In genomic region chr11:130037058-130037457, GRCh38 we compare ENCODE assay signal across 12 cellular contexts. TPM values are rescaled to one million over a fixed set of nuclear protein-coding genes. Genes with fewer than 3 reads are reported as not detected.
DNase-seq lines count a peak whose midpoint lies in the region; ATAC-seq, FAIRE-seq and TF ChIP-seq lines count a peak whose summit lies in the region.
"Had no signal": no experiment of that assay in that cellular context is flagged by ENCODE, and none has a peak within 500 bp of the region (broad histone marks: within the 10 kb centered on the region; RNA-seq: fewer than 3 reads in every experiment).

No MANE protein-coding gene starts in this region.

- TF ChIP-seq EP300 in SK-N-SH (IDR thresholded peaks at IDR 0.05; ENCODE audit: borderline replicate concordance in 1 of 2, low read depth in 1 of 2, low read length in 1 of 2): 0 out of 4 replicates have a peak, but pooled peaks of 1 of the 2 experiments have one; percentile 10

- H3K4me2 ChIP-seq in SK-N-SH: no peak overlapping the region

- H3K4me3 Mint-ChIP-seq in WTC11 (no peak overlapping the region), immature natural killer cell (no peak overlapping the region)
- H3K4me3 Mint-ChIP-seq: activated CD8-positive, alpha-beta T cell treated with anti-CD3 and anti-CD28 coated beads, Interleukin-2, amount 10 ng/mL, durations not matched to agents 7 days and 5 days; activated naive CD8-positive, alpha-beta T cell treated with anti-CD3 and anti-CD28 coated beads, Interleukin-2, amount 50 U/mL, for 24 hours; H9 had no signal

- no peak overlapping the region for H3K4me3 ChIP-seq in SK-N-SH (ENCODE audit: low read depth in 2 of 2, low read length in 1 of 2)

- no peaks in the 10 kb centered on the region for H3K9me2 ChIP-seq in SK-N-SH

- intact Hi-C loops in posterior vena cava (cut with DNase I): no loop called here

- H3K4me1 Mint-ChIP-seq in WTC11 (0 out of 2 replicates have a peak, but pooled peaks cover 4% of the 10 kb centered on the region), immature natural killer cell (peaks cover 11 to 12% of the 10 kb centered on the region in 2 donors)
- H3K4me1 Mint-ChIP-seq: activated naive CD8-positive, alpha-beta T cell treated with anti-CD3 and anti-CD28 coated beads, Interleukin-2, amount 50 U/mL, for 24 hours had no signal

- no peak for TF ChIP-seq RAD21 in SK-N-SH (IDR thresholded peaks at IDR 0.05; ENCODE audit: low read length)

- DNase-seq in H54 (ENCODE audit: insufficient read length, low spot score): peak; percentile 66
- no peak for DNase-seq in SK-N-SH
- peak; percentile 76 for DNase-seq in fibroblast of peridontal ligament (ENCODE audit: extremely low read depth)
- peak; percentile 77 for DNase-seq in pulmonary artery endothelial cell (ENCODE audit: low read depth, low spot score)
- DNase-seq in WTC11 (ENCODE audit: low spot score): no peak
- no peak for DNase-seq in immature natural killer cell
- DNase-seq in posterior vena cava (ENCODE audit: low spot score): no peak
- DNase-seq: activated CD8-positive, alpha-beta T cell treated with anti-CD3 and anti-CD28 coated beads, Interleukin-2, amount 10 ng/mL, durations not matched to agents 7 days and 5 days; activated naive CD8-positive, alpha-beta T cell treated with anti-CD3 and anti-CD28 coated beads, Interleukin-2, amount 50 U/mL, for 24 hours; retina had no signal

- H3K9me3 Mint-ChIP-seq in WTC11 (no peaks in the 10 kb centered on the region), immature natural killer cell (no peaks in the 10 kb centered on the region)
- H3K9me3 Mint-ChIP-seq: activated naive CD8-positive, alpha-beta T cell treated with anti-CD3 and anti-CD28 coated beads, Interleukin-2, amount 50 U/mL, for 24 hours; H9 had no signal

- H3K27ac Mint-ChIP-seq in WTC11: no peak overlapping the region
- H3K27ac Mint-ChIP-seq in immature natural killer cell: no peak overlapping the region
- H3K27ac Mint-ChIP-seq: activated CD8-positive, alpha-beta T cell treated with anti-CD3 and anti-CD28 coated beads, Interleukin-2, amount 10 ng/mL, durations not matched to agents 7 days and 5 days; activated naive CD8-positive, alpha-beta T cell treated with anti-CD3 and anti-CD28 coated beads, Interleukin-2, amount 50 U/mL, for 24 hours; H9 had no signal

- peak; percentile 95 for FAIRE-seq in H54 (lab: Jason Lieb, UNC)

- no peak overlapping the region for H3K27ac ChIP-seq in SK-N-SH (ENCODE audit: low read depth in 2 of 2, low read length in 1 of 2)

- peaks cover 7% of the 10 kb centered on the region for H3F3A ChIP-seq in SK-N-SH (replicated peaks; ENCODE audit: insufficient read depth)

- no peak for TF ChIP-seq CTCF in SK-N-SH (IDR thresholded peaks at IDR 0.05)
- no peak for TF ChIP-seq CTCF in WTC11 (IDR thresholded peaks at IDR 0.05)

- WGBS in SK-N-SH (ENCODE audit: low lambda C conversion rate): 84% methylated on average over 3 of the region's 3 CpGs

- no peaks in the 10 kb centered on the region for H3K27me3 Mint-ChIP-seq in WTC11 (ENCODE audit: low read depth)
- peaks cover 2 to 13% (median 9%) of the 10 kb centered on the region in 3 donors for H3K27me3 Mint-ChIP-seq in immature natural killer cell (ENCODE audit: low read depth in 3 of 3)

- POLR2A ChIA-PET in SK-N-SH (lab: Yijun Ruan, JAX) (no interaction called here), WTC11 (lab: Charles Lee) (no interaction called here)

- H3K27me3 ChIP-seq in SK-N-SH (ENCODE audit: insufficient read depth): no peaks in the 10 kb centered on the region

- CTCF ChIA-PET in SK-N-SH (lab: Yijun Ruan, JAX) (no interaction called here), WTC11 (lab: Charles Lee) (no interaction called here)

- H2AFZ ChIP-seq in SK-N-SH (ENCODE audit: low read depth): no peak overlapping the region

- H3K79me2 ChIP-seq in SK-N-SH (ENCODE audit: insufficient read depth): no peaks in the 10 kb centered on the region

- no peak for ATAC-seq in WTC11
- ATAC-seq in HG03097 (IDR thresholded peaks at IDR 0.05; ENCODE audit: low FRiP score, unreplicated experiment): no peak
- ATAC-seq: activated CD8-positive, alpha-beta T cell treated with anti-CD3 and anti-CD28 coated beads, Interleukin-2, amount 10 ng/mL, durations not matched to agents 7 days and 5 days; activated naive CD8-positive, alpha-beta T cell treated with anti-CD3 and anti-CD28 coated beads, Interleukin-2, amount 50 U/mL, for 24 hours had no signal

- no peak overlapping the region for H3K9ac ChIP-seq in SK-N-SH

- no peaks in the 10 kb centered on the region for H4K20me1 ChIP-seq in SK-N-SH (ENCODE audit: insufficient read depth)

- TF ChIP-seq POLR2A in H54 (IDR thresholded peaks at IDR 0.05; ENCODE audit: low read depth, low read length): no peak

- no peaks in the 10 kb centered on the region for H3K36me3 ChIP-seq in SK-N-SH (replicated peaks in 1 of 2; ENCODE audit: control insufficient read depth in 1 of 2, insufficient read depth in 2 of 2, low read length in 1 of 2)

- no peaks in the 10 kb centered on the region for H3K36me3 Mint-ChIP-seq in WTC11
- no peaks in the 10 kb centered on the region for H3K36me3 Mint-ChIP-seq in immature natural killer cell

- no peaks in the 10 kb centered on the region for H3K4me1 ChIP-seq in SK-N-SH (ENCODE audit: control insufficient read depth in 1 of 2, insufficient read depth in 2 of 2, low read depth in 1 of 2, low read length in 1 of 2)

- H3K9me3 ChIP-seq in SK-N-SH: no peaks in the 10 kb centered on the region

TF ChIP-seq in SK-N-SH, 30 proteins besides CTCF, POLR2A, EP300 and RAD21:
- TF ChIP-seq NFIC (IDR thresholded peaks at IDR 0.05; ENCODE audit: borderline replicate concordance) (no peak), RFX5 (IDR thresholded peaks at IDR 0.05; ENCODE audit: low read length) (0 out of 2 replicates have a peak, but pooled peaks have one; percentile 49)
TF ChIP-seq in SK-N-SH: peak in this region for 1.

TF ChIP-seq in WTC11, 78 proteins besides CTCF, POLR2A, EP300 and RAD21 (continues in another document):
- TF ChIP-seq MLX (CRISPR knock-in tag; IDR thresholded peaks at IDR 0.05) (no peak), FOXK1 (CRISPR knock-in tag; IDR thresholded peaks at IDR 0.05) (no peak), E2F1 (CRISPR knock-in tag; IDR thresholded peaks at IDR 0.05) (no peak), ZNF396 (CRISPR knock-in tag; IDR thresholded peaks at IDR 0.05; ENCODE audit: borderline replicate concordance) (no peak), IRF1 (CRISPR knock-in tag; IDR thresholded peaks at IDR 0.05) (no peak), OVOL2 (CRISPR knock-in tag; IDR thresholded peaks at IDR 0.05; ENCODE audit: borderline replicate concordance) (no peak), ELF4 (CRISPR knock-in tag; IDR thresholded peaks at IDR 0.05; ENCODE audit: low read depth) (no peak), CBFB (CRISPR knock-in tag; IDR thresholded peaks at IDR 0.05; ENCODE audit: low read depth) (no peak), PRRX2 (CRISPR knock-in tag; IDR thresholded peaks at IDR 0.05) (no peak), USF2 (CRISPR knock-in tag; IDR thresholded peaks at IDR 0.05) (no peak), IRF2 (CRISPR knock-in tag; IDR thresholded peaks at IDR 0.05; ENCODE audit: borderline replicate concordance, low read depth) (no peak), RORB (CRISPR knock-in tag; IDR thresholded peaks at IDR 0.05) (no peak)

RNA-seq across cellular contexts. Expression of gene APLP2, which starts 32.6 kb away (rescaled TPM):
- polyA plus RNA-seq in SK-N-SH (2012; rRNA removed) (408 and 424 TPM in 2 replicates), immature natural killer cell (100 to 1,000 TPM in 1 of 3 donors, 10 to 100 TPM in 2; 69.4 to 125 (median 75.8) TPM)
- polyA plus RNA-seq in SK-N-SH (2012; cell fraction: cytosol; rRNA removed): 487 and 491 TPM in 2 replicates
- 445 and 542 TPM in 2 replicates for polyA plus RNA-seq in SK-N-SH (2012; cell fraction: nucleus; rRNA removed)
- total RNA-seq in pulmonary artery endothelial cell (906 and 976 TPM in 2 replicates), WTC11 (2021) (340 to 353 TPM (median 345 TPM) in 3 replicates), posterior vena cava (100 to 1,000 TPM; 284 to 350 TPM)

RNA-seq across cellular contexts. Expression of gene PRDM10, which starts 34.4 kb away (rescaled TPM):
- polyA plus RNA-seq in SK-N-SH (2012; rRNA removed) (1.9 and 2.7 TPM in 2 replicates), immature natural killer cell (1 to 10 TPM in 2 of 3 donors, not detected in 1; 1.3 to 5.0 TPM)
- 1.2 and 1.5 TPM in 2 replicates for polyA plus RNA-seq in SK-N-SH (2012; cell fraction: cytosol; rRNA removed)
- polyA plus RNA-seq in SK-N-SH (2012; cell fraction: nucleus; rRNA removed): 7.4 and 13.7 TPM in 2 replicates
- total RNA-seq in pulmonary artery endothelial cell (4.2 and 7.5 TPM in 2 replicates), WTC11 (2021) (15.8 to 18.9 TPM (median 17.9 TPM) in 3 replicates), posterior vena cava (10 to 100 TPM in 1 of 2 donors, 1 to 10 TPM in 1; 5.0 to 10.7 TPM)

Comparison
In these comparisons a context has a peak if more than half of its experiments do, and no peak if none do; other contexts are left out.
1. DNase-seq: peak in H54 (single experiment), fibroblast of peridontal ligament (single experiment) and pulmonary artery endothelial cell (single experiment); none in SK-N-SH (single experiment), WTC11 (single experiment), immature natural killer cell (0 of 3) and posterior vena cava (single experiment).